1 cellular context compared by ENCODE assay signal in the genomic region with DNA sequence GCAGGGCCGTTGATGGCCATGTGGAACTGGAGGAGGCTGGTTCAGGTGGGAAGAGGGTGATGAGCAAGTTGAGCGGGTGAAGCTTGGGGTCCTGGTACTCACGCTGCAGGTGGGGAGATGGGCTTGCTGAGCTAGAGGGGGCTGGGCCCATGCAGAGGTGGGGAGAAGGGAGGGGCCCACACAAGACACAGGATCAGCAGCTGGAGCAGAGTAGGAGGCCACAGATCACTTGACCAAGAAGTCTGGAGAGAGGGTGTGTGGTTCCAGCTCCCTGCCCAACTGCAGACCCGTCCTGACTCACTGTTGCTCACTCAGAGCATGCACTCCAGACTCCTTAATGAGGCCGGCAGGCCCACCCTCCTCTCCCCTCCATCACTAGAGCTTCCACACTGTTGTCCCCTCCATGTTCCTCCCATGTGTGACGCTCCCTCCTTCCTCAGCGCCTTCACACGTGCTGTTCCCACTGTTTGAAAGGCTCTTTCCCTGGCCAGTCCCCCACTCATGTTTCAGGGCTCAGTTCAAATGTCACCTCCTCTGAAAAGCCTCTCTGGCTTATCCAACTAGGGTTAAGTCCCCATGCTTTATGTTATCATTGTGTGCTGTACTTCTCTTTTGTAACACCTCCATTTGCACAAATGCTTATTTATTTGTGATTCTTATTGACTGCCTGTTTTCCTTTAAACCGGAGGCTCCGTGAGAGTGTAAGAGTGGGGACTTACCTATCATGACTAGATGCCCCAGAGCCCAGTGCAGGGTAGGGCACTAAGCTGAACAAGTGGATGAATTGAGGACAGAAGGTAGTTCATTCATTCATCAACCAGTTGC.
TF ChIP-seq lines count a peak whose summit lies in the region.

No MANE protein-coding gene starts in this region.

TF ChIP-seq in SK-N-SH, 30 proteins besides CTCF, POLR2A, EP300 and RAD21 (continued from another document):
- TF ChIP-seq REST (IDR thresholded peaks at IDR 0.05; ENCODE audit: low read depth, low read length) (no peak), TCF12 (IDR thresholded peaks at IDR 0.05) (no peak), EZH2phosphoT487 (IDR thresholded peaks at IDR 0.05; ENCODE audit: borderline replicate concordance, low read depth) (no peak)
- TF ChIP-seq, protein P1, sequence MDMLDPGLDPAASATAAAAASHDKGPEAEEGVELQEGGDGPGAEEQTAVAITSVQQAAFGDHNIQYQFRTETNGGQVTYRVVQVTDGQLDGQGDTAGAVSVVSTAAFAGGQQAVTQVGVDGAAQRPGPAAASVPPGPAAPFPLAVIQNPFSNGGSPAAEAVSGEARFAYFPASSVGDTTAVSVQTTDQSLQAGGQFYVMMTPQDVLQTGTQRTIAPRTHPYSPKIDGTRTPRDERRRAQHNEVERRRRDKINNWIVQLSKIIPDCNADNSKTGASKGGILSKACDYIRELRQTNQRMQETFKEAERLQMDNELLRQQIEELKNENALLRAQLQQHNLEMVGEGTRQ (IDR thresholded peaks at IDR 0.05; ENCODE audit: borderline replicate concordance, low read depth, low read length), result no peak
